ENCODE assay signal across 8 cellular contexts in genomic region chr9:128127568-128127989, GRCh38. TPM values are rescaled to one million over a fixed set of nuclear protein-coding genes. Genes with fewer than 3 reads are reported as not detected.
A peak's percentile ranks its signal among the peaks of the same experiment; 100 is the strongest.
DNase-seq lines count a peak whose midpoint lies in the region; ATAC-seq and TF ChIP-seq lines count a peak whose summit lies in the region.

Gene PTGES2 (minus strand): TSS chr9:128127729. CDS start chr9:128127717, 12 bp downstream.

- intact Hi-C loops in testis (cut with DNase I; ENCODE audit: low total_unique reads) = no loop called here

- H3K4me2 ChIP-seq in osteoblast (ENCODE audit: insufficient read depth, low read length) = peak within 1 kb of the TSS; percentile 96

- no peaks in the 10 kb centered on the region for H3K9me3 Mint-ChIP-seq in activated naive CD4-positive, alpha-beta T cell treated with anti-CD3 and anti-CD28 coated beads, Interleukin-2, amount 50 U/mL, for 24 hours
- peaks cover 13% of the 10 kb centered on the region for H3K9me3 Mint-ChIP-seq in glutamatergic neuron (ENCODE audit: unreplicated experiment)

- H3K4me1 ChIP-seq in osteoblast (ENCODE audit: insufficient read depth, low read length) = peaks cover 19% of the 10 kb centered on the region
- H3K4me1 ChIP-seq in testis = peaks cover 21% of the 10 kb centered on the region

- H3K27ac ChIP-seq in osteoblast (ENCODE audit: low read depth, low read length) = peak within 1 kb of the TSS; percentile 92
- H3K27ac ChIP-seq in testis = peak within 1 kb of the TSS; percentile 89 to 94

- H3K27me3 ChIP-seq in osteoblast (ENCODE audit: insufficient read depth, low read length) (peaks cover 10% of the 10 kb centered on the region), testis (no peaks in the 10 kb centered on the region)

- peaks cover 14% of the 10 kb centered on the region for H4K20me1 ChIP-seq in osteoblast (ENCODE audit: insufficient read depth, low read length)

- H3K36me3 ChIP-seq in osteoblast (ENCODE audit: insufficient read depth, low read length) (peaks cover 8% of the 10 kb centered on the region), testis (ENCODE audit: low read depth, missing control alignments) (no peaks in the 10 kb centered on the region)

- peak within 1 kb of the TSS; percentile 99 for H3K4me3 Mint-ChIP-seq in activated naive CD4-positive, alpha-beta T cell treated with anti-CD3 and anti-CD28 coated beads, Interleukin-2, amount 50 U/mL, for 24 hours
- peak within 1 kb of the TSS; percentile 97 for H3K4me3 Mint-ChIP-seq in glutamatergic neuron (ENCODE audit: unreplicated experiment)

- peaks cover 31% of the 10 kb centered on the region for H3K4me1 Mint-ChIP-seq in activated naive CD4-positive, alpha-beta T cell treated with anti-CD3 and anti-CD28 coated beads, Interleukin-2, amount 50 U/mL, for 24 hours
- H3K4me1 Mint-ChIP-seq in glutamatergic neuron (ENCODE audit: low read depth, unreplicated experiment) = peaks cover 23% of the 10 kb centered on the region

- peaks cover 27% of the 10 kb centered on the region for H3K79me2 ChIP-seq in osteoblast (ENCODE audit: insufficient read depth, low read length)

- ATAC-seq in GM21576 (IDR thresholded peaks at IDR 0.05; ENCODE audit: unreplicated experiment) (peak; percentile 42), SK-N-SH treated with all-trans-retinoic acid at 6 μM for 48 hours (peak; percentile 83)

- 0 to 2% methylated on average over 3 to 37 of the region's 56 CpGs for WGBS in testis, 2 donors

- H3K27ac Mint-ChIP-seq in activated naive CD4-positive, alpha-beta T cell treated with anti-CD3 and anti-CD28 coated beads, Interleukin-2, amount 50 U/mL, for 24 hours = peak within 1 kb of the TSS; percentile 100
- H3K27ac Mint-ChIP-seq in glutamatergic neuron (ENCODE audit: unreplicated experiment) = peak within 1 kb of the TSS; percentile 98

- peak within 1 kb of the TSS; percentile 91 for H3K4me3 ChIP-seq in Jurkat, Clone E6-1 (ENCODE audit: low read length)
- H3K4me3 ChIP-seq in osteoblast (ENCODE audit: insufficient read depth, low read length) (peak within 1 kb of the TSS; percentile 95), testis (peak within 1 kb of the TSS; percentile 71 to 93)

- H3K27me3 Mint-ChIP-seq in activated naive CD4-positive, alpha-beta T cell treated with anti-CD3 and anti-CD28 coated beads, Interleukin-2, amount 50 U/mL, for 24 hours = no peaks in the 10 kb centered on the region
- peaks cover 8% of the 10 kb centered on the region for H3K27me3 Mint-ChIP-seq in glutamatergic neuron (ENCODE audit: unreplicated experiment)

- H3K36me3 Mint-ChIP-seq in activated naive CD4-positive, alpha-beta T cell treated with anti-CD3 and anti-CD28 coated beads, Interleukin-2, amount 50 U/mL, for 24 hours = no peaks in the 10 kb centered on the region
- no peaks in the 10 kb centered on the region for H3K36me3 Mint-ChIP-seq in glutamatergic neuron (ENCODE audit: unreplicated experiment)

- peak; percentile 93 for DNase-seq in Daoy (ENCODE audit: low read depth)
- peak; percentile 61 for DNase-seq in Jurkat, Clone E6-1 (ENCODE audit: low read depth, low spot score)
- DNase-seq in glutamatergic neuron = peak; percentile 87
- DNase-seq in osteoblast (ENCODE audit: insufficient read length, low spot score, missing footprints) = peak; percentile 97
- DNase-seq in testis = peak; percentile 88

- H3K9me3 ChIP-seq in osteoblast (ENCODE audit: low read depth, low read length) (no peaks in the 10 kb centered on the region), testis (no peaks in the 10 kb centered on the region)

- TF ChIP-seq CTCF in glutamatergic neuron (IDR thresholded peaks at IDR 0.05; ENCODE audit: partially characterized antibody, unreplicated experiment) (no peak), osteoblast (IDR thresholded peaks at IDR 0.05; ENCODE audit: extremely low read depth, low read depth, low read length) (no peak), testis (IDR thresholded peaks at IDR 0.05) (no peak)

- peak within 1 kb of the TSS; percentile 97 for H2AFZ ChIP-seq in osteoblast (ENCODE audit: low read length)

- no peak for TF ChIP-seq POLR2A in testis (IDR thresholded peaks at IDR 0.05)

TF ChIP-seq in SK-N-SH treated with all-trans-retinoic acid at 6 μM for 48 hours, 23 proteins besides CTCF, POLR2A, EP300 and RAD21:
- TF ChIP-seq ESRRG (CRISPR knock-in tag; IDR thresholded peaks at IDR 0.05) = no peak
- no peak for TF ChIP-seq TCF4 (CRISPR knock-in tag; IDR thresholded peaks at IDR 0.05; ENCODE audit: borderline replicate concordance)
- no peak for TF ChIP-seq ZFP30 (CRISPR knock-in tag; IDR thresholded peaks at IDR 0.05)
- TF ChIP-seq ZNF70 (CRISPR knock-in tag; IDR thresholded peaks at IDR 0.05) = no peak
- no peak for TF ChIP-seq ZFP3 (CRISPR knock-in tag; IDR thresholded peaks at IDR 0.05)
- TF ChIP-seq PATZ1 (CRISPR knock-in tag; IDR thresholded peaks at IDR 0.05; ENCODE audit: borderline replicate concordance) = no peak
- TF ChIP-seq ISL1 (CRISPR knock-in tag; IDR thresholded peaks at IDR 0.05) = no peak
- TF ChIP-seq CREB5 (CRISPR knock-in tag; IDR thresholded peaks at IDR 0.05; ENCODE audit: low read depth) = no peak
- no peak for TF ChIP-seq BACH2 (CRISPR knock-in tag; IDR thresholded peaks at IDR 0.05; ENCODE audit: borderline replicate concordance)
- TF ChIP-seq RARB (CRISPR knock-in tag; IDR thresholded peaks at IDR 0.05) = no peak

RNA-seq across cellular contexts. Expression of gene PTGES2, which starts in this region (rescaled TPM):
- 109 and 136 TPM in 2 replicates for total RNA-seq in Daoy (2014; rRNA removed; shearing (Covaris generic))
- 89.3 TPM for polyA plus RNA-seq in Jurkat, Clone E6-1 (2012; ENCODE audit: insufficient read depth, insufficient read length)
- 85.1 TPM for total RNA-seq in glutamatergic neuron (ENCODE audit: unreplicated experiment)
- total RNA-seq in osteoblast = 42.7 and 50.3 TPM in 2 replicates
- 10 to 100 TPM; 95.8 to 96.4 TPM for total RNA-seq in testis
- polyA plus RNA-seq in testis (ENCODE audit: insufficient read depth, low read depth, low replicate concordance) = 53.1 TPM

Comparison
In these comparisons a context has a peak if more than half of its experiments do, and no peak if none do; other contexts are left out.
1. Peak in every context shown above with its lines: DNase-seq, ATAC-seq, H3K4me3 ChIP-seq and H3K27ac ChIP-seq.